12 cellular contexts compared by ENCODE assay signal in the genomic region with DNA sequence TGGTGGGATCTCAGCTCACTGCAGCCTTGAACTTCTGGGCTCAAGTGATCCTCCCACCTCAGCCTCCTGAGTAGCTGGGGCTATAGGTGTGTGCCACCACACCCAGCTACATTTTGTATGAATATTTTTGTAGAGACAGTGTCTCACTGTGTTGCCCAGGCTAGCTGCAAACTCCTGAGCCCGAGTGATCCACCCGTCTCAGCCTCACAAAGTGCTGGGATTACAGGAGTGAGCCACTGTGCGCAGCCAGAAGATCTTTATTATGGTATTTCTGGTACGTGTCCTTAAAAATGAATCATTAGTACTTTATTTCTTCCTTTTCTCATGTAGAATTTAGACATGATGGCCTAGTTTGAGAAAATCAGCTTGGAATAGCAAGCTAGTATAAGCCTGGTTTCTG.
"Had no signal": no experiment of that assay in that cellular context is flagged by ENCODE, and none has a peak within 500 bp of the region (broad histone marks: within the 10 kb centered on the region; RNA-seq: fewer than 3 reads in every experiment).

No MANE protein-coding gene starts in this region.

- DNase-seq: activated CD4-positive, alpha-beta T cell treated with anti-CD3 and anti-CD28 coated beads, Interleukin-2, amount 50 U/mL, for 4 hours; activated CD4-positive, CD25-positive, alpha-beta regulatory T cell treated with anti-CD3 and anti-CD28 coated beads, Interleukin-2, amount 50 U/mL, for 72 hours; activated naive CD4-positive, alpha-beta T cell treated with anti-CD3 and anti-CD28 coated beads, Interleukin-2, amount 50 U/mL, for 16 hours; activated T-cell treated with anti-CD3 and anti-CD28 coated beads, Interleukin-2, amount 50 U/mL, for 1 hour; adrenal gland; body of pancreas; effector memory CD8-positive, alpha-beta T cell; hypothalamus; natural killer cell had no signal

- H3K4me1 ChIP-seq: adrenal gland, body of pancreas had no signal

- H3K9me3 ChIP-seq: adrenal gland, body of pancreas had no signal

- H3K4me3 ChIP-seq: adrenal gland, body of pancreas, lung had no signal

- H3K27ac ChIP-seq: adrenal gland, body of pancreas had no signal

- ATAC-seq: body of pancreas; effector memory CD8-positive, alpha-beta T cell; natural killer cell; right cardiac atrium; stimulated activated memory B cell treated with anti-CD40 and anti-IgM and Interleukin-4, amounts not matched to agents 10 μg/mL and 1 μg/mL and 100 μg/mL, for 72 hours had no signal

- H3K27me3 ChIP-seq: adrenal gland, body of pancreas had no signal

- H3K36me3 ChIP-seq: adrenal gland had no signal
